ENCODE assay signal across 10 cellular contexts in genomic region chr4:113445286-113445685, GRCh38.
DNase-seq lines count a peak whose midpoint lies in the region; ATAC-seq and TF ChIP-seq lines count a peak whose summit lies in the region.
"Had no signal": no experiment of that assay in that cellular context is flagged by ENCODE, and none has a peak within 500 bp of the region (broad histone marks: within the 10 kb centered on the region; RNA-seq: fewer than 3 reads in every experiment).

No MANE protein-coding gene starts in this region.

- no peak for DNase-seq in activated naive CD4-positive, alpha-beta T cell treated with anti-CD3 and anti-CD28 coated beads, Interleukin-2, amount 10 ng/mL, durations not matched to agents 7 days and 5 days
- DNase-seq in brain microvascular endothelial cell (peak; percentile 71), lower leg skin (ENCODE audit: low spot score in 2 of 2) (peak; percentile 75 to 87), cerebellar cortex (ENCODE audit: low spot score) (no peak), T-helper 2 cell (no peak)

- H3K4me3 ChIP-seq in brain microvascular endothelial cell (ENCODE audit: low read depth, low read length) (no peak overlapping the region), lower leg skin (ENCODE audit: low read depth, poor library complexity, severe bottlenecking) (no peak overlapping the region), urinary bladder (ENCODE audit: low read depth, low read length) (no peak overlapping the region)
- H3K4me3 ChIP-seq: Peyer's patch had no signal

- TF ChIP-seq POLR2A in lower leg skin (IDR thresholded peaks at IDR 0.05), result no peak

- peaks cover 29% of the 10 kb centered on the region for H3K4me1 Mint-ChIP-seq in activated naive CD4-positive, alpha-beta T cell treated with anti-CD3 and anti-CD28 coated beads, Interleukin-2, amount 50 U/mL, for 24 hours
- peaks cover 5% of the 10 kb centered on the region for H3K4me1 Mint-ChIP-seq in activated naive CD4-positive, alpha-beta T cell treated with anti-CD3 and anti-CD28 coated beads, Interleukin-2, amount 10 ng/mL, durations not matched to agents 7 days and 5 days
- H3K4me1 Mint-ChIP-seq: CD14-positive monocyte had no signal

- no peaks in the 10 kb centered on the region for H3K27me3 ChIP-seq in brain microvascular endothelial cell (replicated peaks)
- H3K27me3 ChIP-seq: Peyer's patch had no signal

- intact Hi-C loops in lower leg skin (cut with DNase I; ENCODE audit: low total_unique reads), result no loop called here

- H3K36me3 Mint-ChIP-seq in activated naive CD4-positive, alpha-beta T cell treated with anti-CD3 and anti-CD28 coated beads, Interleukin-2, amount 50 U/mL, for 24 hours, result peaks cover 4% of the 10 kb centered on the region
- no peaks in the 10 kb centered on the region for H3K36me3 Mint-ChIP-seq in activated naive CD4-positive, alpha-beta T cell treated with anti-CD3 and anti-CD28 coated beads, Interleukin-2, amount 10 ng/mL, durations not matched to agents 7 days and 5 days
- H3K36me3 Mint-ChIP-seq: CD14-positive monocyte had no signal

- H3K27ac Mint-ChIP-seq in activated naive CD4-positive, alpha-beta T cell treated with anti-CD3 and anti-CD28 coated beads, Interleukin-2, amount 50 U/mL, for 24 hours, result peak overlapping the region; percentile 82
- H3K27ac Mint-ChIP-seq in activated naive CD4-positive, alpha-beta T cell treated with anti-CD3 and anti-CD28 coated beads, Interleukin-2, amount 10 ng/mL, durations not matched to agents 7 days and 5 days, result no peak overlapping the region
- H3K27ac Mint-ChIP-seq: CD14-positive monocyte had no signal

- no peaks in the 10 kb centered on the region for H3K27me3 Mint-ChIP-seq in activated naive CD4-positive, alpha-beta T cell treated with anti-CD3 and anti-CD28 coated beads, Interleukin-2, amount 50 U/mL, for 24 hours
- no peaks in the 10 kb centered on the region for H3K27me3 Mint-ChIP-seq in activated naive CD4-positive, alpha-beta T cell treated with anti-CD3 and anti-CD28 coated beads, Interleukin-2, amount 10 ng/mL, durations not matched to agents 7 days and 5 days

- ATAC-seq in HG03097 (IDR thresholded peaks at IDR 0.05; ENCODE audit: low FRiP score, unreplicated experiment), result no peak

- CTCF ChIA-PET in activated naive CD4-positive, alpha-beta T cell treated with anti-CD3 and anti-CD28 coated beads, Interleukin-2, amount 10 ng/mL, durations not matched to agents 7 days and 5 days (lab: Charles Lee), result no interaction called here

- WGBS in lower leg skin, 2 donors, result 18 to 19% methylated on average over 5 of the region's 5 CpGs
- 22% methylated on average over 5 of the region's 5 CpGs for WGBS in urinary bladder

- in situ Hi-C loops in brain microvascular endothelial cell (cut with HindIII; ENCODE audit: low pct_ligation_motif_present, low sequenced_read_pairs), result no loop called here

- H3K36me3 ChIP-seq in brain microvascular endothelial cell (replicated peaks), result no peaks in the 10 kb centered on the region
- no peaks in the 10 kb centered on the region for H3K36me3 ChIP-seq in urinary bladder (ENCODE audit: insufficient read depth)
- H3K36me3 ChIP-seq: Peyer's patch had no signal

- peak overlapping the region; percentile 70 for H3K27ac ChIP-seq in brain microvascular endothelial cell
- H3K27ac ChIP-seq in urinary bladder (ENCODE audit: low read depth), result peak overlapping the region; percentile 32

- H3K4me3 Mint-ChIP-seq in activated naive CD4-positive, alpha-beta T cell treated with anti-CD3 and anti-CD28 coated beads, Interleukin-2, amount 50 U/mL, for 24 hours, result peak overlapping the region; percentile 74
- H3K4me3 Mint-ChIP-seq in activated naive CD4-positive, alpha-beta T cell treated with anti-CD3 and anti-CD28 coated beads, Interleukin-2, amount 10 ng/mL, durations not matched to agents 7 days and 5 days, result no peak overlapping the region
- H3K4me3 Mint-ChIP-seq: CD14-positive monocyte had no signal

- H3K4me1 ChIP-seq in urinary bladder (ENCODE audit: insufficient read depth), result no peaks in the 10 kb centered on the region

- H3K9me3 Mint-ChIP-seq in activated naive CD4-positive, alpha-beta T cell treated with anti-CD3 and anti-CD28 coated beads, Interleukin-2, amount 50 U/mL, for 24 hours, result peaks cover 5% of the 10 kb centered on the region
- no peaks in the 10 kb centered on the region for H3K9me3 Mint-ChIP-seq in activated naive CD4-positive, alpha-beta T cell treated with anti-CD3 and anti-CD28 coated beads, Interleukin-2, amount 10 ng/mL, durations not matched to agents 7 days and 5 days

- TF ChIP-seq CTCF in brain microvascular endothelial cell (IDR thresholded peaks at IDR 0.05; ENCODE audit: low read depth, low read length, missing control alignments) (no peak), lower leg skin (IDR thresholded peaks at IDR 0.05) (no peak)

Comparison
In these comparisons a context has a peak if more than half of its experiments do, and no peak if none do; other contexts are left out.
1. DNase-seq: peak in brain microvascular endothelial cell (single experiment) and lower leg skin (2 of 2); none in activated naive CD4-positive, alpha-beta T cell treated with anti-CD3 and anti-CD28 coated beads, Interleukin-2, amount 10 ng/mL, durations not matched to agents 7 days and 5 days (single experiment), cerebellar cortex (single experiment) and T-helper 2 cell (0 of 5).